1 cellular context compared by ENCODE assay signal in the genomic region with DNA sequence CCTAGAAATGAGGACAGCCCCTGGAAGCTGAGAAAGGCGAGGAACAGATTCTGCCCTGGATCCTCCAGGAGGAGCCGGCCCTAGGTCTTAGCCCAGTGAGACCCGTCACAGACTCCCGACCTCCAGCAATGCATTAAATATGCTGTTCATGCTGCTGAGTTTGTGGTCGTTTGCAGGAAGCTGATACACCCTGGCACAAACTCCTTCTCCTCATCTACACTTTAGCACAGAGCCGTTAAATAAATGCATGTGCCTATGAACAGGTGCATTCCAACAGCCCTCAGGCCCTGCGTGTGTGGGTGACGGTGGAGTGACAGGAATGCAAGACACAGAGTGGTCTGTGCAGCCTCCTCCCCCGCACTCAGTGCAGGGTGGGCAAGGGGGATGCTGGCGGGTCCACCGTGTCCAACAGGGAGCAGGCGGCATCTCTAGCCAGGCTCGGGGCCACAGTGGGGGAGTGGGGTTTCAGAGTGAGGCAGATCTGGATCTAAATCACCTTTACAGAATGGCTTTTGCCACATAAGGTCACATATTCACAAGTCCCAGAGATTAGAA.
TF ChIP-seq lines count a peak whose summit lies in the region.

No MANE protein-coding gene starts in this region.

TF ChIP-seq in IMR-90, 13 proteins besides CTCF, POLR2A, EP300 and RAD21:
- TF ChIP-seq MXI1 (IDR thresholded peaks at IDR 0.05; ENCODE audit: borderline replicate concordance, low read depth, low read length) (no peak), FOS (IDR thresholded peaks at IDR 0.05; ENCODE audit: low read depth, low read length) (no peak), CHD1 (IDR thresholded peaks at IDR 0.05; ENCODE audit: low read depth, low read length) (no peak), RCOR1 (IDR thresholded peaks at IDR 0.05; ENCODE audit: insufficient replicate concordance, low read length) (no peak), MAZ (IDR thresholded peaks at IDR 0.05; ENCODE audit: borderline replicate concordance, low read depth, low read length) (no peak), CEBPB (IDR thresholded peaks at IDR 0.05; ENCODE audit: low read depth, low read length) (no peak), MAFK (IDR thresholded peaks at IDR 0.05; ENCODE audit: low read depth, low read length) (no peak)
- TF ChIP-seq, protein P1, sequence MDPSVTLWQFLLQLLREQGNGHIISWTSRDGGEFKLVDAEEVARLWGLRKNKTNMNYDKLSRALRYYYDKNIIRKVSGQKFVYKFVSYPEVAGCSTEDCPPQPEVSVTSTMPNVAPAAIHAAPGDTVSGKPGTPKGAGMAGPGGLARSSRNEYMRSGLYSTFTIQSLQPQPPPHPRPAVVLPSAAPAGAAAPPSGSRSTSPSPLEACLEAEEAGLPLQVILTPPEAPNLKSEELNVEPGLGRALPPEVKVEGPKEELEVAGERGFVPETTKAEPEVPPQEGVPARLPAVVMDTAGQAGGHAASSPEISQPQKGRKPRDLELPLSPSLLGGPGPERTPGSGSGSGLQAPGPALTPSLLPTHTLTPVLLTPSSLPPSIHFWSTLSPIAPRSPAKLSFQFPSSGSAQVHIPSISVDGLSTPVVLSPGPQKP (IDR thresholded peaks at IDR 0.05; ENCODE audit: borderline replicate concordance, low read depth, low read length), result no peak
